Comparison of ENCODE assay signal across 26 cellular contexts in the genomic region with DNA sequence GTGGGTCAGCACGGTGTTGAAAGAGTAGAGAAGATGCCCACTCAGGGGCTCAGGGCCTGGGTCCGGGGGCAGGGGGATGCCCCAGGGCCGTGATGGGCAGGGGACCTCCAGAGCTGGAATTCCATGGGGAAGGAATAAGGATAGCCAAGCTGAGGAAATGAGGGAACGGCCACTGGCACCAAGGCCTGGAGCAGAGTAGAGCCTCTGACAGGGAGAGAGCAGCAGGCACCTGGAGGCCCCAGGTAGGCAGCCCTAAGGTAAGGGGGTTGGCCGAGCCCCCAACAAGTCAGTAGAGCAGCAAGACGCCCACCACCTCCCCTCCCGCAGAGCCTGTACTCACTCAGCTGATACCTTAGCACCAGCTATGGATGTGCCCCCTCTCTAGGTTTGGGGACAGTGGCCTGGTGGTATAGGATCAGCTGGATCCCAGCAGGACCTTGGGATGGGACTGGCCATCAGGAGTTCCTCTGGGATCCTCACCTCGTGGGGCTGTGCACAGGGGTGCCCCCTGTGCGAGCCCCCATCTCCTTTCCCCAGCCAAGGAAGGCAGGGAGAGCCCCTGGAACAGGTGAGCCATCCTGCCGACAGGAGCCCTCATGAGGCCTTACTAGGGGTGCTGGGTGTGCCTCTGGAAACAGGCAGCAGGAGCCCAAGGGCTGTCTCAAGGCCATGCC. TPM values are rescaled to one million over a fixed set of nuclear protein-coding genes. Genes with fewer than 3 reads are reported as not detected.
A peak's percentile ranks its signal among the peaks of the same experiment; 100 is the strongest.
DNase-seq lines count a peak whose midpoint lies in the region; ATAC-seq, FAIRE-seq and TF ChIP-seq lines count a peak whose summit lies in the region.
"Had no signal": no experiment of that assay in that cellular context is flagged by ENCODE, and none has a peak within 500 bp of the region (broad histone marks: within the 10 kb centered on the region; RNA-seq: fewer than 3 reads in every experiment).

No MANE protein-coding gene starts in this region.

- no peak for ATAC-seq in WTC11
- ATAC-seq in GM18909 (IDR thresholded peaks at IDR 0.05; ENCODE audit: poor library complexity, unreplicated experiment) = no peak
- ATAC-seq: activated T-cell treated with anti-CD3 and anti-CD28 coated beads, Interleukin-2, amount 50 U/mL, for 72 hours; left lung had no signal

- H3K36me3 ChIP-seq in kidney (ENCODE audit: control insufficient read depth in 1 of 2, insufficient read depth in 2 of 2, low read length in 2 of 2) = no peaks in the 10 kb centered on the region
- no peaks in the 10 kb centered on the region for H3K36me3 ChIP-seq in suprapubic skin
- H3K36me3 ChIP-seq: BLaER1 treated with 17β-estradiol and CSF1 and Interleukin-3, amounts not matched to agents 10 nM and 100 nM; left lung; MG63; SJCRH30; upper lobe of left lung had no signal

- peaks cover 91% of the 10 kb centered on the region for H3K27me3 Mint-ChIP-seq in activated naive CD4-positive, alpha-beta T cell treated with anti-CD3 and anti-CD28 coated beads, Interleukin-2, amount 10 ng/mL, durations not matched to agents 7 days and 5 days
- peaks cover 91% of the 10 kb centered on the region for H3K27me3 Mint-ChIP-seq in WTC11 (ENCODE audit: low read depth)
- H3K27me3 Mint-ChIP-seq in T-helper 2 cell treated with Interferon-gamma antibody and Interleukin-4, amounts not matched to agents 5 μg/mL and 100 μg/mL, for 36 hours (ENCODE audit: low read depth) = peaks cover 39% of the 10 kb centered on the region

- 74% methylated on average over 6 of the region's 10 CpGs for WGBS in suprapubic skin

- FAIRE-seq in kidney (lab: Jason Lieb, UNC) = no peak
- FAIRE-seq: A549, D721Med, frontal cortex had no signal

- TF ChIP-seq POLR2A in suprapubic skin (IDR thresholded peaks at IDR 0.05) = no peak

- CTCF ChIA-PET in activated naive CD4-positive, alpha-beta T cell treated with anti-CD3 and anti-CD28 coated beads, Interleukin-2, amount 10 ng/mL, durations not matched to agents 7 days and 5 days (lab: Charles Lee) = no interaction called here
- CTCF ChIA-PET in WTC11 (lab: Charles Lee) = interaction anchor here (0.6 to 3.9 kb wide), 8 partner anchors 12 to 108 kb away, joined by 3 to 71 read pairs (median 4); partner anchors contain the start of gene WNT3A

- H3K4me1 Mint-ChIP-seq in activated naive CD4-positive, alpha-beta T cell treated with anti-CD3 and anti-CD28 coated beads, Interleukin-2, amount 10 ng/mL, durations not matched to agents 7 days and 5 days = peaks cover 4% of the 10 kb centered on the region
- peaks cover 5% of the 10 kb centered on the region for H3K4me1 Mint-ChIP-seq in WTC11
- H3K4me1 Mint-ChIP-seq in T-helper 2 cell treated with Interferon-gamma antibody and Interleukin-4, amounts not matched to agents 5 μg/mL and 100 μg/mL, for 36 hours (ENCODE audit: low read depth) = peaks cover 3% of the 10 kb centered on the region

- no peak for TF ChIP-seq CTCF in WTC11 (IDR thresholded peaks at IDR 0.05)
- TF ChIP-seq CTCF in kidney (IDR thresholded peaks at IDR 0.05; ENCODE audit: borderline replicate concordance, extremely low read depth, insufficient read depth) = no peak
- TF ChIP-seq CTCF in suprapubic skin (IDR thresholded peaks at IDR 0.05) = no peak

- no peak overlapping the region for H3K4me3 Mint-ChIP-seq in activated naive CD4-positive, alpha-beta T cell treated with anti-CD3 and anti-CD28 coated beads, Interleukin-2, amount 10 ng/mL, durations not matched to agents 7 days and 5 days
- H3K4me3 Mint-ChIP-seq in WTC11 = peak overlapping the region; percentile 74
- H3K4me3 Mint-ChIP-seq in T-helper 2 cell treated with Interferon-gamma antibody and Interleukin-4, amounts not matched to agents 5 μg/mL and 100 μg/mL, for 36 hours = no peak overlapping the region
- H3K4me3 Mint-ChIP-seq: stimulated activated naive CD8-positive, alpha-beta T cell treated with anti-CD3 and anti-CD28 coated beads, Interleukin-15, Interleukin-2, amounts not matched to agents 100 ng/mL and 50 ng/mL, for 24 hours had no signal

- H3K4me1 ChIP-seq in kidney (ENCODE audit: control insufficient read depth in 1 of 2, insufficient read depth in 1 of 2, low read depth in 1 of 2, low read length in 2 of 2) (peaks cover 0 to 5% of the 10 kb centered on the region in 2 donors), suprapubic skin (peaks cover 20% of the 10 kb centered on the region)
- H3K4me1 ChIP-seq: BLaER1 treated with 17β-estradiol and CSF1 and Interleukin-3, amounts not matched to agents 10 nM and 100 nM; parathyroid adenoma; SJCRH30 had no signal

- POLR2A ChIA-PET in WTC11 (lab: Charles Lee) = interaction anchor here (1.0 kb wide), 1 partner anchor 13 kb away, joined by 3 read pairs; no protein-coding TSS in a partner anchor

- no peak overlapping the region for H3K4me3 ChIP-seq in kidney (ENCODE audit: low read length in 2 of 2)
- no peak overlapping the region for H3K4me3 ChIP-seq in suprapubic skin
- H3K4me3 ChIP-seq: BLaER1 treated with 17β-estradiol and CSF1 and Interleukin-3, amounts not matched to agents 10 nM and 100 nM; dorsolateral prefrontal cortex; left lung; MG63; SJCRH30 had no signal

- peaks cover 86% of the 10 kb centered on the region for H3K27me3 ChIP-seq in suprapubic skin
- H3K27me3 ChIP-seq: SJCRH30 had no signal

- H3K9me3 Mint-ChIP-seq in activated naive CD4-positive, alpha-beta T cell treated with anti-CD3 and anti-CD28 coated beads, Interleukin-2, amount 10 ng/mL, durations not matched to agents 7 days and 5 days = no peaks in the 10 kb centered on the region
- H3K9me3 Mint-ChIP-seq in WTC11 = no peaks in the 10 kb centered on the region
- no peaks in the 10 kb centered on the region for H3K9me3 Mint-ChIP-seq in T-helper 2 cell treated with Interferon-gamma antibody and Interleukin-4, amounts not matched to agents 5 μg/mL and 100 μg/mL, for 36 hours
- H3K9me3 Mint-ChIP-seq: activated T-cell treated with anti-CD3 and anti-CD28 coated beads, Interleukin-2, amount 50 U/mL, for 72 hours; stimulated activated naive CD8-positive, alpha-beta T cell treated with anti-CD3 and anti-CD28 coated beads, Interleukin-15, Interleukin-2, amounts not matched to agents 100 ng/mL and 50 ng/mL, for 24 hours had no signal

- peak; percentile 18 for DNase-seq in activated naive CD4-positive, alpha-beta T cell treated with anti-CD3 and anti-CD28 coated beads, Interleukin-2, amount 10 ng/mL, durations not matched to agents 7 days and 5 days
- DNase-seq in activated naive CD4-positive, alpha-beta T cell treated with anti-CD3 and anti-CD28 coated beads, Interleukin-2, amount 50 U/mL, for 16 hours = no peak
- DNase-seq in WTC11 (ENCODE audit: low spot score) = no peak
- peak; percentile 53 for DNase-seq in kidney
- DNase-seq in suprapubic skin (ENCODE audit: low spot score in 2 of 2) = peak; percentile 59 to 70
- DNase-seq in iPS-NIHi7 (ENCODE audit: extremely low spot score) = no peak
- DNase-seq in T-helper 2 cell treated with Interferon-gamma antibody and Interleukin-4, amounts not matched to agents 5 μg/mL and 100 μg/mL, for 36 hours (ENCODE audit: low spot score) = no peak
- DNase-seq: activated T-cell treated with anti-CD3 and anti-CD28 coated beads, Interleukin-2, amount 50 U/mL, for 72 hours; MG63; NCI-H2171 treated with DMSO at 0.1 percent for 48 hours; SJCRH30; stimulated activated CD4-positive, alpha-beta T cell treated with anti-CD3 and anti-CD28 coated beads, Interleukin-2, amount 100 ng/mL, for 24 hours; T-helper 2 cell had no signal

- H3K27ac Mint-ChIP-seq in activated naive CD4-positive, alpha-beta T cell treated with anti-CD3 and anti-CD28 coated beads, Interleukin-2, amount 10 ng/mL, durations not matched to agents 7 days and 5 days = no peak overlapping the region
- no peak overlapping the region for H3K27ac Mint-ChIP-seq in WTC11
- H3K27ac Mint-ChIP-seq in T-helper 2 cell treated with Interferon-gamma antibody and Interleukin-4, amounts not matched to agents 5 μg/mL and 100 μg/mL, for 36 hours = no peak overlapping the region
- H3K27ac Mint-ChIP-seq: activated T-cell treated with anti-CD3 and anti-CD28 coated beads, Interleukin-2, amount 50 U/mL, for 72 hours; stimulated activated naive CD8-positive, alpha-beta T cell treated with anti-CD3 and anti-CD28 coated beads, Interleukin-15, Interleukin-2, amounts not matched to agents 100 ng/mL and 50 ng/mL, for 24 hours had no signal

- intact Hi-C loops in kidney (cut with DNase I) = no loop called here

- no peaks in the 10 kb centered on the region for H3K36me3 Mint-ChIP-seq in activated naive CD4-positive, alpha-beta T cell treated with anti-CD3 and anti-CD28 coated beads, Interleukin-2, amount 10 ng/mL, durations not matched to agents 7 days and 5 days
- H3K36me3 Mint-ChIP-seq in WTC11 = no peaks in the 10 kb centered on the region
- H3K36me3 Mint-ChIP-seq in T-helper 2 cell treated with Interferon-gamma antibody and Interleukin-4, amounts not matched to agents 5 μg/mL and 100 μg/mL, for 36 hours (ENCODE audit: low read depth) = no peaks in the 10 kb centered on the region

- no peak overlapping the region for H3K9ac ChIP-seq in kidney (ENCODE audit: low read length in 2 of 2)
- H3K9ac ChIP-seq: BLaER1 treated with 17β-estradiol and CSF1 and Interleukin-3, amounts not matched to agents 10 nM and 100 nM; parathyroid adenoma had no signal

- H3K27ac ChIP-seq in kidney (ENCODE audit: low read depth in 2 of 2, low read length in 2 of 2) = no peak overlapping the region
- no peak overlapping the region for H3K27ac ChIP-seq in suprapubic skin
- H3K27ac ChIP-seq: BLaER1 treated with 17β-estradiol and CSF1 and Interleukin-3, amounts not matched to agents 10 nM and 100 nM; dorsolateral prefrontal cortex; left lung; parathyroid adenoma; SJCRH30; upper lobe of left lung had no signal

- no peak for TF ChIP-seq EP300 in suprapubic skin (IDR thresholded peaks at IDR 0.05)

- H3K9me3 ChIP-seq in kidney (ENCODE audit: control insufficient read depth in 1 of 2, low read length in 2 of 2) (no peaks in the 10 kb centered on the region), suprapubic skin (no peaks in the 10 kb centered on the region)
- H3K9me3 ChIP-seq: A549, left lung, MG63, SJCRH30, upper lobe of left lung had no signal

TF ChIP-seq in WTC11, 78 proteins besides CTCF, POLR2A, EP300 and RAD21 (continues in another document):
- TF ChIP-seq NR2C2 (CRISPR knock-in tag; IDR thresholded peaks at IDR 0.05) (no peak), HMGA2 (CRISPR knock-in tag; IDR thresholded peaks at IDR 0.05) (no peak)

RNA-seq across cellular contexts. Expression of gene ARF1, which starts 21.0 kb away (rescaled TPM):
- total RNA-seq in WTC11 (2021) (295 to 330 TPM (median 300 TPM) in 3 replicates), kidney (383 TPM), suprapubic skin (100 to 1,000 TPM; 284 to 385 (median 362) TPM)
- polyA plus RNA-seq in kidney (ENCODE audit: insufficient read depth, low read depth, low replicate concordance) = 398 TPM

RNA-seq across cellular contexts. Expression of gene C1orf35, which starts 41.6 kb away (rescaled TPM):
- total RNA-seq in WTC11 (2021) (30.0 to 33.8 TPM (median 30.7 TPM) in 3 replicates), kidney (17.4 TPM), suprapubic skin (10 to 100 TPM; 10.6 to 32.3 (median 17.1) TPM)
- 17.6 TPM for polyA plus RNA-seq in kidney (ENCODE audit: insufficient read depth, low read depth, low replicate concordance)

RNA-seq across cellular contexts. Expression of gene MRPL55, which starts 47.6 kb away (rescaled TPM):
- total RNA-seq in WTC11 (2021) (65.8 to 70.5 TPM (median 66.9 TPM) in 3 replicates), kidney (37.8 TPM), suprapubic skin (100 to 1,000 TPM in 3 of 4 donors, 10 to 100 TPM in 1; 99.3 to 161 (median 119) TPM)
- 141 TPM for polyA plus RNA-seq in kidney (ENCODE audit: insufficient read depth, low read depth, low replicate concordance)

RNA-seq across cellular contexts. Expression of gene WNT3A, which starts 54.8 kb away (rescaled TPM):
- total RNA-seq in WTC11 (2021) = 0.16 to 0.34 TPM (median 0.17 TPM) in 3 replicates
- total RNA-seq in kidney = not detected
- not detected for polyA plus RNA-seq in kidney (ENCODE audit: insufficient read depth, low read depth, low replicate concordance)
- total RNA-seq in suprapubic skin = 1 to 10 TPM; 2.8 to 6.3 (median 3.8) TPM
- total RNA-seq: activated CD8-positive, alpha-beta memory T cell treated with anti-CD3 and anti-CD28 coated beads for 36 hours; activated T-cell treated with anti-CD3 and anti-CD28 coated beads, Interleukin-2, amount 50 U/mL, for 72 hours; dorsolateral prefrontal cortex; frontal cortex; G401; OCI-LY7; SJCRH30 had no signal
- polyA plus RNA-seq: A549 had no signal

Comparison
In these comparisons a context has a peak if more than half of its experiments do, and no peak if none do; other contexts are left out.
1. DNase-seq: peak in activated naive CD4-positive, alpha-beta T cell treated with anti-CD3 and anti-CD28 coated beads, Interleukin-2, amount 10 ng/mL, durations not matched to agents 7 days and 5 days (single experiment), kidney (single experiment) and suprapubic skin (2 of 2); none in activated naive CD4-positive, alpha-beta T cell treated with anti-CD3 and anti-CD28 coated beads, Interleukin-2, amount 50 U/mL, for 16 hours (single experiment), WTC11 (single experiment), iPS-NIHi7 (single experiment) and T-helper 2 cell treated with Interferon-gamma antibody and Interleukin-4, amounts not matched to agents 5 μg/mL and 100 μg/mL, for 36 hours (single experiment).